Comparison of ENCODE assay signal across 13 cellular contexts in genomic region chr6:30749554-30750378, GRCh38. TPM values are rescaled to one million over a fixed set of nuclear protein-coding genes. Genes with fewer than 3 reads are reported as not detected.
A peak's percentile ranks its signal among the peaks of the same experiment; 100 is the strongest.
DNase-seq lines count a peak whose midpoint lies in the region; ATAC-seq, FAIRE-seq and TF ChIP-seq lines count a peak whose summit lies in the region.
"Had no signal": no experiment of that assay in that cellular context is flagged by ENCODE, and none has a peak within 500 bp of the region (broad histone marks: within the 10 kb centered on the region; RNA-seq: fewer than 3 reads in every experiment).

No MANE protein-coding gene starts in this region.

- TF ChIP-seq RAD21 in SK-N-SH (IDR thresholded peaks at IDR 0.05; ENCODE audit: low read length): no peak

- TF ChIP-seq CTCF in SK-N-SH (IDR thresholded peaks at IDR 0.05) (no peak), bronchial epithelial cell (IDR thresholded peaks at IDR 0.05; ENCODE audit: insufficient read depth, low read length, severe bottlenecking) (no peak), mucosa of descending colon (IDR thresholded peaks at IDR 0.05) (no peak), type B pancreatic cell (conservative IDR thresholded peaks at IDR 0.05) (no peak)

- H3K4me1 Mint-ChIP-seq in type B pancreatic cell (ENCODE audit: unreplicated experiment): peaks cover 46% of the 10 kb centered on the region

- peak overlapping the region; percentile 91 for H3K27ac Mint-ChIP-seq in type B pancreatic cell

- H3K9me3 ChIP-seq in SK-N-SH: no peaks in the 10 kb centered on the region
- no peaks in the 10 kb centered on the region for H3K9me3 ChIP-seq in mucosa of descending colon

- peak overlapping the region in 1 of 2 experiments; percentile 65; a peak in 1 of 4 replicates for H3K27ac ChIP-seq in SK-N-SH (ENCODE audit: low read depth in 2 of 2, low read length in 1 of 2)
- H3K27ac ChIP-seq: cardiac muscle cell had no signal

- no peak for TF ChIP-seq EP300 in SK-N-SH (IDR thresholded peaks at IDR 0.05; ENCODE audit: borderline replicate concordance in 1 of 2, low read depth in 1 of 2, low read length in 1 of 2)

- intact Hi-C loops in mucosa of descending colon (cut with DNase I, micrococcal nuclease): loop anchor here (10.0 kb wide), 2 partner anchors 75 to 135 kb away; partner anchors contain the start of gene DDR1 (in 2 of the 2)

- DNase-seq in SK-N-SH (no peak), bronchial epithelial cell (ENCODE audit: low read depth) (peak; percentile 92), mucosa of descending colon (peak; percentile 81 to 87 (median 82)), type B pancreatic cell (ENCODE audit: extremely low spot score, unreplicated experiment) (no peak), NCI-H1417 treated with DMSO at 0.1 percent for 48 hours (lab: John Stamatoyannopoulos, UW) (no peak), NK-92 (lab: John Stamatoyannopoulos, UW; ENCODE audit: unreplicated experiment) (no peak)
- DNase-seq: activated CD8-positive, alpha-beta memory T cell treated with anti-CD3 and anti-CD28 coated beads, Interleukin-2, amount 50 U/mL, for 4 hours; NCI-H774; stimulated activated CD4-positive, alpha-beta T cell treated with anti-CD3 and anti-CD28 coated beads, Interleukin-15, amount 100 ng/mL, for 24 hours; T-helper 2 cell had no signal

- ATAC-seq in SK-N-SH treated with all-trans-retinoic acid at 6 μM for 48 hours (no peak), mucosa of descending colon (peak; percentile 81), GM19328 (IDR thresholded peaks at IDR 0.05; ENCODE audit: unreplicated experiment) (no peak)

- H3K27me3 ChIP-seq in SK-N-SH (ENCODE audit: insufficient read depth) (no peaks in the 10 kb centered on the region), bronchial epithelial cell (ENCODE audit: control insufficient read depth, insufficient read depth, low read length) (no peaks in the 10 kb centered on the region)
- H3K27me3 ChIP-seq: cardiac muscle cell had no signal

- H3K27me3 Mint-ChIP-seq in type B pancreatic cell: no peaks in the 10 kb centered on the region

- H2AFZ ChIP-seq in SK-N-SH (ENCODE audit: low read depth): peak overlapping the region; percentile 40; the same call in 1 of the 2 replicates

- H3K4me3 ChIP-seq in SK-N-SH (ENCODE audit: low read depth in 2 of 2, low read length in 1 of 2) (no peak overlapping the region), bronchial epithelial cell (ENCODE audit: low read depth, low read length) (no peak overlapping the region), mucosa of descending colon (no peak overlapping the region)
- H3K4me3 ChIP-seq: cardiac muscle cell had no signal

- no peaks in the 10 kb centered on the region for H3K9me3 Mint-ChIP-seq in type B pancreatic cell

- peaks cover 41% of the 10 kb centered on the region for H3F3A ChIP-seq in SK-N-SH (replicated peaks; ENCODE audit: insufficient read depth)

- CTCF ChIA-PET in SK-N-SH (lab: Yijun Ruan, JAX): interaction anchor here (0.9 to 1.1 kb wide), 2 partner anchors 19 to 87 kb away, joined by 3 read pairs; no protein-coding TSS in a partner anchor

- no peaks in the 10 kb centered on the region for H3K36me3 Mint-ChIP-seq in type B pancreatic cell

- peak overlapping the region; percentile 41 for H3K4me3 Mint-ChIP-seq in type B pancreatic cell

- peak overlapping the region; percentile 2; the same call in 1 of the 2 replicates for H3K9ac ChIP-seq in SK-N-SH

- no peaks in the 10 kb centered on the region for H3K9me2 ChIP-seq in SK-N-SH

- 78% methylated on average over 12 of the region's 12 CpGs for WGBS in SK-N-SH (ENCODE audit: low lambda C conversion rate)

- peak overlapping the region; percentile 16; the same call in 1 of the 2 replicates for H3K4me2 ChIP-seq in SK-N-SH

- H3K79me2 ChIP-seq in SK-N-SH (ENCODE audit: insufficient read depth): no peaks in the 10 kb centered on the region

- no peak for FAIRE-seq in bronchial epithelial cell (lab: Jason Lieb, UNC)

- H3K36me3 ChIP-seq in SK-N-SH (replicated peaks in 1 of 2; ENCODE audit: control insufficient read depth in 1 of 2, insufficient read depth in 2 of 2, low read length in 1 of 2) (no peaks in the 10 kb centered on the region), bronchial epithelial cell (ENCODE audit: control insufficient read depth, insufficient read depth, low read length) (no peaks in the 10 kb centered on the region), mucosa of descending colon (ENCODE audit: low read depth) (no peaks in the 10 kb centered on the region)
- H3K36me3 ChIP-seq: cardiac muscle cell had no signal

- POLR2A ChIA-PET in SK-N-SH (lab: Yijun Ruan, JAX): no interaction called here

- peaks cover 16 to 37% of the 10 kb centered on the region in 2 experiments; a peak in 3 of 4 replicates for H3K4me1 ChIP-seq in SK-N-SH (ENCODE audit: control insufficient read depth in 1 of 2, insufficient read depth in 2 of 2, low read depth in 1 of 2, low read length in 1 of 2)
- peaks cover 57% of the 10 kb centered on the region for H3K4me1 ChIP-seq in mucosa of descending colon (ENCODE audit: low read depth)

- H4K20me1 ChIP-seq in SK-N-SH (ENCODE audit: insufficient read depth): no peaks in the 10 kb centered on the region

TF ChIP-seq in SK-N-SH, 30 proteins besides CTCF, POLR2A, EP300 and RAD21 (continues in another document):
- TF ChIP-seq RFX5 (IDR thresholded peaks at IDR 0.05; ENCODE audit: low read length): no peak

TF ChIP-seq in SK-N-SH treated with all-trans-retinoic acid at 6 μM for 48 hours, 23 proteins besides CTCF, POLR2A, EP300 and RAD21:
- TF ChIP-seq ZC3H10 (CRISPR knock-in tag; IDR thresholded peaks at IDR 0.05) (no peak), TSHZ2 (CRISPR knock-in tag; IDR thresholded peaks at IDR 0.05) (no peak), ZNF8 (CRISPR knock-in tag; IDR thresholded peaks at IDR 0.05) (no peak), ZFP30 (CRISPR knock-in tag; IDR thresholded peaks at IDR 0.05) (no peak), SNAI2 (CRISPR knock-in tag; IDR thresholded peaks at IDR 0.05) (no peak), CSDC2 (CRISPR knock-in tag; IDR thresholded peaks at IDR 0.05) (no peak), TCF4 (CRISPR knock-in tag; IDR thresholded peaks at IDR 0.05; ENCODE audit: borderline replicate concordance) (no peak)
TF ChIP-seq in SK-N-SH treated with all-trans-retinoic acid at 6 μM for 48 hours: peak in this region for 0.

RNA-seq across cellular contexts. Expression of gene IER3, which starts 5.4 kb away (rescaled TPM):
- polyA plus RNA-seq in SK-N-SH (2012; rRNA removed): 12.9 and 14.0 TPM in 2 replicates
- 12.4 and 16.7 TPM in 2 replicates for polyA plus RNA-seq in SK-N-SH (2012; cell fraction: cytosol; rRNA removed)
- 27.7 and 30.1 TPM in 2 replicates for polyA plus RNA-seq in SK-N-SH (2012; cell fraction: nucleus; rRNA removed)
- total RNA-seq in bronchial epithelial cell (186 and 279 TPM in 2 replicates), mucosa of descending colon (100 to 1,000 TPM in 1 of 3 donors, 10 to 100 TPM in 2; 64.0 to 183 (median 67.6) TPM), type B pancreatic cell (ENCODE audit: low replicate concordance) (24.3 and 40.1 TPM in 2 replicates)

RNA-seq across cellular contexts. Expression of gene FLOT1, which starts 7.3 kb away (rescaled TPM):
- 457 and 462 TPM in 2 replicates for polyA plus RNA-seq in SK-N-SH (2012; rRNA removed)
- 377 and 388 TPM in 2 replicates for polyA plus RNA-seq in SK-N-SH (2012; cell fraction: cytosol; rRNA removed)
- 492 and 506 TPM in 2 replicates for polyA plus RNA-seq in SK-N-SH (2012; cell fraction: nucleus; rRNA removed)
- total RNA-seq in bronchial epithelial cell (15.1 and 20.0 TPM in 2 replicates), mucosa of descending colon (100 to 1,000 TPM; 133 to 175 (median 152) TPM), type B pancreatic cell (ENCODE audit: low replicate concordance) (72.9 and 94.8 TPM in 2 replicates)

RNA-seq across cellular contexts. Expression of gene TUBB, which starts 29.6 kb away (rescaled TPM):
- polyA plus RNA-seq in SK-N-SH (2012; rRNA removed): 1,037 and 1,093 TPM in 2 replicates
- 629 and 839 TPM in 2 replicates for polyA plus RNA-seq in SK-N-SH (2012; cell fraction: cytosol; rRNA removed)
- polyA plus RNA-seq in SK-N-SH (2012; cell fraction: nucleus; rRNA removed): 576 and 657 TPM in 2 replicates
- total RNA-seq in bronchial epithelial cell (131 and 136 TPM in 2 replicates), mucosa of descending colon (100 to 1,000 TPM; 113 to 328 (median 307) TPM), type B pancreatic cell (ENCODE audit: low replicate concordance) (560 and 1,225 TPM in 2 replicates)

RNA-seq across cellular contexts. Expression of gene MDC1, which starts 32.7 kb away (rescaled TPM):
- polyA plus RNA-seq in SK-N-SH (2012; rRNA removed): 5.9 and 10.4 TPM in 2 replicates
- polyA plus RNA-seq in SK-N-SH (2012; cell fraction: cytosol; rRNA removed): 4.0 and 5.9 TPM in 2 replicates
- polyA plus RNA-seq in SK-N-SH (2012; cell fraction: nucleus; rRNA removed): 31.1 and 38.0 TPM in 2 replicates
- total RNA-seq in bronchial epithelial cell: 2.4 and 2.7 TPM in 2 replicates
- 10 to 100 TPM; 15.2 to 34.3 (median 29.5) TPM for total RNA-seq in mucosa of descending colon
- 30.1 and 71.3 TPM in 2 replicates for total RNA-seq in type B pancreatic cell (ENCODE audit: low replicate concordance)

RNA-seq across cellular contexts. Expression of gene NRM, which starts 59.0 kb away (rescaled TPM):
- 19.7 and 26.8 TPM in 2 replicates for polyA plus RNA-seq in SK-N-SH (2012; rRNA removed)
- 11.9 and 19.3 TPM in 2 replicates for polyA plus RNA-seq in SK-N-SH (2012; cell fraction: cytosol; rRNA removed)
- polyA plus RNA-seq in SK-N-SH (2012; cell fraction: nucleus; rRNA removed): 15.7 and 18.5 TPM in 2 replicates
- total RNA-seq in bronchial epithelial cell (0.26 and 0.51 TPM in 2 replicates), mucosa of descending colon (10 to 100 TPM in 1 of 3 donors, 1 to 10 TPM in 2; 4.3 to 10.2 (median 6.1) TPM), type B pancreatic cell (ENCODE audit: low replicate concordance) (21.8 and 48.9 TPM in 2 replicates)

Comparison
In these comparisons a context has a peak if more than half of its experiments do, and no peak if none do; other contexts are left out.
1. DNase-seq: peak in bronchial epithelial cell (single experiment) and mucosa of descending colon (3 of 3); none in SK-N-SH (single experiment), type B pancreatic cell (single experiment), NCI-H1417 treated with DMSO at 0.1 percent for 48 hours (single experiment) and NK-92 (single experiment).